11 cellular contexts compared by ENCODE assay signal in genomic region chr1:107776898-107777663, GRCh38.
DNase-seq lines count a peak whose midpoint lies in the region; ATAC-seq and TF ChIP-seq lines count a peak whose summit lies in the region.
"Had no signal": no experiment of that assay in that cellular context is flagged by ENCODE, and none has a peak within 500 bp of the region (broad histone marks: within the 10 kb centered on the region; RNA-seq: fewer than 3 reads in every experiment).

No MANE protein-coding gene starts in this region.

- no peaks in the 10 kb centered on the region for H3K9me3 Mint-ChIP-seq in naive B cell
- H3K9me3 Mint-ChIP-seq: neural crest cell had no signal

- no peaks in the 10 kb centered on the region for H3K79me2 ChIP-seq in MM.1S (ENCODE audit: low read length)

- H3K4me1 ChIP-seq in MM.1S (ENCODE audit: low read length): peaks cover 15% of the 10 kb centered on the region

- H3K4me1 Mint-ChIP-seq in naive B cell: peaks cover 20 to 32% (median 28%) of the 10 kb centered on the region in 3 donors
- H3K4me1 Mint-ChIP-seq: neural crest cell had no signal

- peak overlapping the region in 7 of 8 donors; percentile 44 to 81 (median 53) for H3K4me3 Mint-ChIP-seq in naive B cell
- H3K4me3 Mint-ChIP-seq: neural crest cell had no signal

- peak overlapping the region; percentile 45 for H3K4me2 ChIP-seq in MM.1S (ENCODE audit: low read depth, low read length)

- H3K9ac ChIP-seq in MM.1S (ENCODE audit: low read length): no peak overlapping the region

- H2AFZ ChIP-seq in MM.1S (ENCODE audit: low read length): peak overlapping the region; percentile 45; the same call in 1 of the 2 replicates

- peak overlapping the region; percentile 57; the same call in 1 of the 2 replicates for H3K27ac ChIP-seq in MM.1S (ENCODE audit: low read length)

- no peaks in the 10 kb centered on the region for H3K27me3 ChIP-seq in MM.1S (replicated peaks; ENCODE audit: insufficient read depth, low read length)

- H3K9me2 ChIP-seq in MM.1S (replicated peaks; ENCODE audit: insufficient read depth, low read length): no peaks in the 10 kb centered on the region

- peaks cover 8 to 20% of the 10 kb centered on the region in 2 donors for H3K36me3 Mint-ChIP-seq in naive B cell

- no peaks in the 10 kb centered on the region for H3K9me3 ChIP-seq in MM.1S (replicated peaks; ENCODE audit: insufficient read depth, low read length)

- peak overlapping the region; percentile 81 to 98 (median 94) for H3K27ac Mint-ChIP-seq in naive B cell

- H4K20me1 ChIP-seq in MM.1S (ENCODE audit: insufficient read depth, low read length): no peaks in the 10 kb centered on the region

- no peaks in the 10 kb centered on the region for H3K36me3 ChIP-seq in MM.1S (replicated peaks; ENCODE audit: insufficient read depth, low read length)

- peak; percentile 75 for DNase-seq in NCI-H2107 treated with DMSO at 0.1 percent for 48 hours (lab: John Stamatoyannopoulos, UW; ENCODE audit: unreplicated experiment)
- DNase-seq in NCI-H2107 (lab: John Stamatoyannopoulos, UW): no peak
- DNase-seq in MM.1S: peak; percentile 65
- DNase-seq in naive B cell: peak; percentile 47
- no peak for DNase-seq in activated T-cell treated with anti-CD3 and anti-CD28 coated beads for 4 hours
- DNase-seq in HuH-7.5 (ENCODE audit: low spot score): no peak
- no peak for DNase-seq in activated effector memory CD4-positive, alpha-beta T cell treated with Interleukin-2 at 50 U/mL for 16 hours
- DNase-seq: activated effector memory CD4-positive, alpha-beta T cell treated with anti-CD3 and anti-CD28 coated beads, Interleukin-2, amount 50 U/mL, for 16 hours; HCEC 1CT had no signal

- H3F3A ChIP-seq in MM.1S (ENCODE audit: insufficient read depth, low read length): no peaks in the 10 kb centered on the region

- peak; percentile 88 for ATAC-seq in HG02623 (IDR thresholded peaks at IDR 0.05; ENCODE audit: unreplicated experiment)
- ATAC-seq in naive B cell (ENCODE audit: low read depth in 2 of 2): peak; percentile 95 to 96

- no peak overlapping the region; the same call in 1 of the 2 replicates for H3K4me3 ChIP-seq in MM.1S (ENCODE audit: low read length)

- TF ChIP-seq CTCF in MM.1S (IDR thresholded peaks at IDR 0.05; ENCODE audit: low read length): no peak

- no peaks in the 10 kb centered on the region for H3K27me3 Mint-ChIP-seq in naive B cell

Comparison
In these comparisons a context has a peak if more than half of its experiments do, and no peak if none do; other contexts are left out.
1. DNase-seq: peak in NCI-H2107 treated with DMSO at 0.1 percent for 48 hours (single experiment), MM.1S (single experiment) and naive B cell (single experiment); none in NCI-H2107 (single experiment), activated T-cell treated with anti-CD3 and anti-CD28 coated beads for 4 hours (single experiment), HuH-7.5 (single experiment) and activated effector memory CD4-positive, alpha-beta T cell treated with Interleukin-2 at 50 U/mL for 16 hours (single experiment).